ENCODE assay signal across 1 cellular context in the genomic region with DNA sequence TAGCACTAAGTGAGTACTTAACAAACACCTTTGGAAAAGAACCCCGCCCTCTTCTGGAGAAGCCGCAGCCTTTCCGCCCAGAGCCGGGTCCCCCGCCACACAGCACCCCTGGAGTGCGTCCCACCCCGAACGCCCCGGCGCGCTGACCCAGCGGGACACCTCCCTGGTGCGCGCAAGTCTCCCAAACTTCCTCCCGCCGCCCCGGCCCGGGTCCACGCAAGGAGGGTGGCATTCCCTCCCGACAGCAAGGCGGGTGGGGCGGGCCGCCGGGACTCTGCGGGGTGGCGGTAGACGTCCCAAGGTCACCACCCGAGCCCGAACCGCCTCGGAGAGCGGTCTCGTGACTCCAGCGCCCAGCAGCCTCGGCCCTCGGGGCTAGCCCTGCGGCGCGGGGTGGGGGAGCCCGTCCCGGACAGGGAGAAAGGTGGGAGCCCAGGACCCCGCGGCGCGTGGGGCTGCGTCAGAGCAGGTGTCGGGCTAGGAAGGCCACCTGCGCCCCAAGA.
TF ChIP-seq lines count a peak whose summit lies in the region.

No MANE protein-coding gene starts in this region.

TF ChIP-seq in HepG2, 621 proteins besides CTCF, POLR2A, EP300 and RAD21 (continued from another document and continues in another):
- TF ChIP-seq, protein P1, sequence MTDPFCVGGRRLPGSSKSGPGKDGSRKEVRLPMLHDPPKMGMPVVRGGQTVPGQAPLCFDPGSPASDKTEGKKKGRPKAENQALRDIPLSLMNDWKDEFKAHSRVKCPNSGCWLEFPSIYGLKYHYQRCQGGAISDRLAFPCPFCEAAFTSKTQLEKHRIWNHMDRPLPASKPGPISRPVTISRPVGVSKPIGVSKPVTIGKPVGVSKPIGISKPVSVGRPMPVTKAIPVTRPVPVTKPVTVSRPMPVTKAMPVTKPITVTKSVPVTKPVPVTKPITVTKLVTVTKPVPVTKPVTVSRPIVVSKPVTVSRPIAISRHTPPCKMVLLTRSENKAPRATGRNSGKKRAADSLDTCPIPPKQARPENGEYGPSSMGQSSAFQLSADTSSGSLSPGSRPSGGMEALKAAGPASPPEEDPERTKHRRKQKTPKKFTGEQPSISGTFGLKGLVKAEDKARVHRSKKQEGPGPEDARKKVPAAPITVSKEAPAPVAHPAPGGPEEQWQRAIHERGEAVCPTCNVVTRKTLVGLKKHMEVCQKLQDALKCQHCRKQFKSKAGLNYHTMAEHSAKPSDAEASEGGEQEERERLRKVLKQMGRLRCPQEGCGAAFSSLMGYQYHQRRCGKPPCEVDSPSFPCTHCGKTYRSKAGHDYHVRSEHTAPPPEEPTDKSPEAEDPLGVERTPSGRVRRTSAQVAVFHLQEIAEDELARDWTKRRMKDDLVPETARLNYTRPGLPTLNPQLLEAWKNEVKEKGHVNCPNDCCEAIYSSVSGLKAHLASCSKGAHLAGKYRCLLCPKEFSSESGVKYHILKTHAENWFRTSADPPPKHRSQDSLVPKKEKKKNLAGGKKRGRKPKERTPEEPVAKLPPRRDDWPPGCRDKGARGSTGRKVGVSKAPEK (CRISPR knock-in tag; IDR thresholded peaks at IDR 0.05; ENCODE audit: borderline replicate concordance): 0 out of 2 replicates have a peak, but pooled peaks have one; percentile 85
- TF ChIP-seq NFKB2 (CRISPR knock-in tag; IDR thresholded peaks at IDR 0.05; ENCODE audit: borderline replicate concordance) (peak; percentile 65; the same call in 1 of the 2 replicates), ZNF451 (CRISPR knock-in tag; IDR thresholded peaks at IDR 0.05) (no peak), ZNF550 (CRISPR knock-in tag; IDR thresholded peaks at IDR 0.05; ENCODE audit: borderline replicate concordance) (0 out of 2 replicates have a peak, but pooled peaks have one; percentile 26), ZNF546 (CRISPR knock-in tag; conservative IDR thresholded peaks at IDR 0.05) (0 out of 2 replicates have a peak, but pooled peaks have one; percentile 23), MED1 (CRISPR knock-in tag; IDR thresholded peaks at IDR 0.05) (0 out of 2 replicates have a peak, but pooled peaks have one; percentile 6), SETDB1 (CRISPR knock-in tag; IDR thresholded peaks at IDR 0.05; ENCODE audit: borderline replicate concordance) (no peak), ZNF124 (CRISPR knock-in tag; IDR thresholded peaks at IDR 0.05) (0 out of 2 replicates have a peak, but pooled peaks have one; percentile 20), LCORL (IDR thresholded peaks at IDR 0.05) (no peak), LCORL (CRISPR knock-in tag; IDR thresholded peaks at IDR 0.05) (peak; percentile 93), ZNF337 (CRISPR knock-in tag; IDR thresholded peaks at IDR 0.05; ENCODE audit: borderline replicate concordance, low read depth) (no peak; the same call in none of the 2 replicates), ELF1 (CRISPR knock-in tag; IDR thresholded peaks at IDR 0.05) (no peak), ZNF121 (CRISPR knock-in tag; IDR thresholded peaks at IDR 0.05) (0 out of 2 replicates have a peak, but pooled peaks have one; percentile 25), GABPA (IDR thresholded peaks at IDR 0.05; ENCODE audit: low read depth, low read length) (0 out of 2 replicates have a peak, but pooled peaks have one; percentile 25), GABPA (CRISPR knock-in tag; IDR thresholded peaks at IDR 0.05; ENCODE audit: low read depth) (no peak), ADNP (CRISPR knock-in tag; IDR thresholded peaks at IDR 0.05) (no peak), ZNF552 (CRISPR knock-in tag; IDR thresholded peaks at IDR 0.05; ENCODE audit: borderline replicate concordance) (no peak; the same call in 1 of the 2 replicates), KLF15 (CRISPR knock-in tag; IDR thresholded peaks at IDR 0.05; ENCODE audit: borderline replicate concordance) (no peak), RXRB (CRISPR knock-in tag; IDR thresholded peaks at IDR 0.05; ENCODE audit: borderline replicate concordance) (0 out of 2 replicates have a peak, but pooled peaks have one; percentile 7), NCOA1 (CRISPR knock-in tag; IDR thresholded peaks at IDR 0.05) (peak; percentile 90)
- TF ChIP-seq, protein P2, sequence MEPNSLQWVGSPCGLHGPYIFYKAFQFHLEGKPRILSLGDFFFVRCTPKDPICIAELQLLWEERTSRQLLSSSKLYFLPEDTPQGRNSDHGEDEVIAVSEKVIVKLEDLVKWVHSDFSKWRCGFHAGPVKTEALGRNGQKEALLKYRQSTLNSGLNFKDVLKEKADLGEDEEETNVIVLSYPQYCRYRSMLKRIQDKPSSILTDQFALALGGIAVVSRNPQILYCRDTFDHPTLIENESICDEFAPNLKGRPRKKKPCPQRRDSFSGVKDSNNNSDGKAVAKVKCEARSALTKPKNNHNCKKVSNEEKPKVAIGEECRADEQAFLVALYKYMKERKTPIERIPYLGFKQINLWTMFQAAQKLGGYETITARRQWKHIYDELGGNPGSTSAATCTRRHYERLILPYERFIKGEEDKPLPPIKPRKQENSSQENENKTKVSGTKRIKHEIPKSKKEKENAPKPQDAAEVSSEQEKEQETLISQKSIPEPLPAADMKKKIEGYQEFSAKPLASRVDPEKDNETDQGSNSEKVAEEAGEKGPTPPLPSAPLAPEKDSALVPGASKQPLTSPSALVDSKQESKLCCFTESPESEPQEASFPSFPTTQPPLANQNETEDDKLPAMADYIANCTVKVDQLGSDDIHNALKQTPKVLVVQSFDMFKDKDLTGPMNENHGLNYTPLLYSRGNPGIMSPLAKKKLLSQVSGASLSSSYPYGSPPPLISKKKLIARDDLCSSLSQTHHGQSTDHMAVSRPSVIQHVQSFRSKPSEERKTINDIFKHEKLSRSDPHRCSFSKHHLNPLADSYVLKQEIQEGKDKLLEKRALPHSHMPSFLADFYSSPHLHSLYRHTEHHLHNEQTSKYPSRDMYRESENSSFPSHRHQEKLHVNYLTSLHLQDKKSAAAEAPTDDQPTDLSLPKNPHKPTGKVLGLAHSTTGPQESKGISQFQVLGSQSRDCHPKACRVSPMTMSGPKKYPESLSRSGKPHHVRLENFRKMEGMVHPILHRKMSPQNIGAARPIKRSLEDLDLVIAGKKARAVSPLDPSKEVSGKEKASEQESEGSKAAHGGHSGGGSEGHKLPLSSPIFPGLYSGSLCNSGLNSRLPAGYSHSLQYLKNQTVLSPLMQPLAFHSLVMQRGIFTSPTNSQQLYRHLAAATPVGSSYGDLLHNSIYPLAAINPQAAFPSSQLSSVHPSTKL (CRISPR knock-in tag; IDR thresholded peaks at IDR 0.05): 0 out of 2 replicates have a peak, but pooled peaks have one; percentile 53
- TF ChIP-seq, protein P3, sequence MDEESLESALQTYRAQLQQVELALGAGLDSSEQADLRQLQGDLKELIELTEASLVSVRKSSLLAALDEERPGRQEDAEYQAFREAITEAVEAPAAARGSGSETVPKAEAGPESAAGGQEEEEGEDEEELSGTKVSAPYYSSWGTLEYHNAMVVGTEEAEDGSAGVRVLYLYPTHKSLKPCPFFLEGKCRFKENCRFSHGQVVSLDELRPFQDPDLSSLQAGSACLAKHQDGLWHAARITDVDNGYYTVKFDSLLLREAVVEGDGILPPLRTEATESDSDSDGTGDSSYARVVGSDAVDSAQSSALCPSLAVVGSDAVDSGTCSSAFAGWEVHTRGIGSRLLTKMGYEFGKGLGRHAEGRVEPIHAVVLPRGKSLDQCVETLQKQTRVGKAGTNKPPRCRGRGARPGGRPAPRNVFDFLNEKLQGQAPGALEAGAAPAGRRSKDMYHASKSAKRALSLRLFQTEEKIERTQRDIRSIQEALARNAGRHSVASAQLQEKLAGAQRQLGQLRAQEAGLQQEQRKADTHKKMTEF (CRISPR knock-in tag; IDR thresholded peaks at IDR 0.05): no peak
- TF ChIP-seq, protein P4, sequence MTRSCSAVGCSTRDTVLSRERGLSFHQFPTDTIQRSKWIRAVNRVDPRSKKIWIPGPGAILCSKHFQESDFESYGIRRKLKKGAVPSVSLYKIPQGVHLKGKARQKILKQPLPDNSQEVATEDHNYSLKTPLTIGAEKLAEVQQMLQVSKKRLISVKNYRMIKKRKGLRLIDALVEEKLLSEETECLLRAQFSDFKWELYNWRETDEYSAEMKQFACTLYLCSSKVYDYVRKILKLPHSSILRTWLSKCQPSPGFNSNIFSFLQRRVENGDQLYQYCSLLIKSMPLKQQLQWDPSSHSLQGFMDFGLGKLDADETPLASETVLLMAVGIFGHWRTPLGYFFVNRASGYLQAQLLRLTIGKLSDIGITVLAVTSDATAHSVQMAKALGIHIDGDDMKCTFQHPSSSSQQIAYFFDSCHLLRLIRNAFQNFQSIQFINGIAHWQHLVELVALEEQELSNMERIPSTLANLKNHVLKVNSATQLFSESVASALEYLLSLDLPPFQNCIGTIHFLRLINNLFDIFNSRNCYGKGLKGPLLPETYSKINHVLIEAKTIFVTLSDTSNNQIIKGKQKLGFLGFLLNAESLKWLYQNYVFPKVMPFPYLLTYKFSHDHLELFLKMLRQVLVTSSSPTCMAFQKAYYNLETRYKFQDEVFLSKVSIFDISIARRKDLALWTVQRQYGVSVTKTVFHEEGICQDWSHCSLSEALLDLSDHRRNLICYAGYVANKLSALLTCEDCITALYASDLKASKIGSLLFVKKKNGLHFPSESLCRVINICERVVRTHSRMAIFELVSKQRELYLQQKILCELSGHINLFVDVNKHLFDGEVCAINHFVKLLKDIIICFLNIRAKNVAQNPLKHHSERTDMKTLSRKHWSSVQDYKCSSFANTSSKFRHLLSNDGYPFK (CRISPR knock-in tag; IDR thresholded peaks at IDR 0.05; ENCODE audit: borderline replicate concordance): peak; percentile 72; the same call in 1 of the 2 replicates
- TF ChIP-seq, protein P5, sequence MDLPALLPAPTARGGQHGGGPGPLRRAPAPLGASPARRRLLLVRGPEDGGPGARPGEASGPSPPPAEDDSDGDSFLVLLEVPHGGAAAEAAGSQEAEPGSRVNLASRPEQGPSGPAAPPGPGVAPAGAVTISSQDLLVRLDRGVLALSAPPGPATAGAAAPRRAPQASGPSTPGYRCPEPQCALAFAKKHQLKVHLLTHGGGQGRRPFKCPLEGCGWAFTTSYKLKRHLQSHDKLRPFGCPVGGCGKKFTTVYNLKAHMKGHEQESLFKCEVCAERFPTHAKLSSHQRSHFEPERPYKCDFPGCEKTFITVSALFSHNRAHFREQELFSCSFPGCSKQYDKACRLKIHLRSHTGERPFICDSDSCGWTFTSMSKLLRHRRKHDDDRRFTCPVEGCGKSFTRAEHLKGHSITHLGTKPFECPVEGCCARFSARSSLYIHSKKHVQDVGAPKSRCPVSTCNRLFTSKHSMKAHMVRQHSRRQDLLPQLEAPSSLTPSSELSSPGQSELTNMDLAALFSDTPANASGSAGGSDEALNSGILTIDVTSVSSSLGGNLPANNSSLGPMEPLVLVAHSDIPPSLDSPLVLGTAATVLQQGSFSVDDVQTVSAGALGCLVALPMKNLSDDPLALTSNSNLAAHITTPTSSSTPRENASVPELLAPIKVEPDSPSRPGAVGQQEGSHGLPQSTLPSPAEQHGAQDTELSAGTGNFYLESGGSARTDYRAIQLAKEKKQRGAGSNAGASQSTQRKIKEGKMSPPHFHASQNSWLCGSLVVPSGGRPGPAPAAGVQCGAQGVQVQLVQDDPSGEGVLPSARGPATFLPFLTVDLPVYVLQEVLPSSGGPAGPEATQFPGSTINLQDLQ (CRISPR knock-in tag; IDR thresholded peaks at IDR 0.05): peak; percentile 93
- TF ChIP-seq, protein P6, sequence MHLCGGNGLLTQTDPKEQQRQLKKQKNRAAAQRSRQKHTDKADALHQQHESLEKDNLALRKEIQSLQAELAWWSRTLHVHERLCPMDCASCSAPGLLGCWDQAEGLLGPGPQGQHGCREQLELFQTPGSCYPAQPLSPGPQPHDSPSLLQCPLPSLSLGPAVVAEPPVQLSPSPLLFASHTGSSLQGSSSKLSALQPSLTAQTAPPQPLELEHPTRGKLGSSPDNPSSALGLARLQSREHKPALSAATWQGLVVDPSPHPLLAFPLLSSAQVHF (CRISPR knock-in tag; IDR thresholded peaks at IDR 0.05): peak; percentile 56; the same call in 1 of the 2 replicates
- TF ChIP-seq, protein P7, sequence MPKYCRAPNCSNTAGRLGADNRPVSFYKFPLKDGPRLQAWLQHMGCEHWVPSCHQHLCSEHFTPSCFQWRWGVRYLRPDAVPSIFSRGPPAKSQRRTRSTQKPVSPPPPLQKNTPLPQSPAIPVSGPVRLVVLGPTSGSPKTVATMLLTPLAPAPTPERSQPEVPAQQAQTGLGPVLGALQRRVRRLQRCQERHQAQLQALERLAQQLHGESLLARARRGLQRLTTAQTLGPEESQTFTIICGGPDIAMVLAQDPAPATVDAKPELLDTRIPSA (CRISPR knock-in tag; IDR thresholded peaks at IDR 0.05; ENCODE audit: borderline replicate concordance): 0 out of 2 replicates have a peak, but pooled peaks have one; percentile 27
- TF ChIP-seq, protein P8, sequence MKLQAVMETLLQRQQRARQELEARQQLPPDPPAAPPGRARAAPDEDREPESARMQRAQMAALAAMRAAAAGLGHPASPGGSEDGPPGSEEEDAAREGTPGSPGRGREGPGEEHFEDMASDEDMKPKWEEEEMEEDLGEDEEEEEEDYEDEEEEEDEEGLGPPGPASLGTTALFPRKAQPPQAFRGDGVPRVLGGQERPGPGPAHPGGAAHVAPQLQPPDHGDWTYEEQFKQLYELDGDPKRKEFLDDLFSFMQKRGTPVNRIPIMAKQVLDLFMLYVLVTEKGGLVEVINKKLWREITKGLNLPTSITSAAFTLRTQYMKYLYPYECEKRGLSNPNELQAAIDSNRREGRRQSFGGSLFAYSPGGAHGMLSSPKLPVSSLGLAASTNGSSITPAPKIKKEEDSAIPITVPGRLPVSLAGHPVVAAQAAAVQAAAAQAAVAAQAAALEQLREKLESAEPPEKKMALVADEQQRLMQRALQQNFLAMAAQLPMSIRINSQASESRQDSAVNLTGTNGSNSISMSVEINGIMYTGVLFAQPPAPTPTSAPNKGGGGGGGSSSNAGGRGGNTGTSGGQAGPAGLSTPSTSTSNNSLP (IDR thresholded peaks at IDR 0.05; ENCODE audit: low read depth, low read length): no peak
- TF ChIP-seq, protein P9, sequence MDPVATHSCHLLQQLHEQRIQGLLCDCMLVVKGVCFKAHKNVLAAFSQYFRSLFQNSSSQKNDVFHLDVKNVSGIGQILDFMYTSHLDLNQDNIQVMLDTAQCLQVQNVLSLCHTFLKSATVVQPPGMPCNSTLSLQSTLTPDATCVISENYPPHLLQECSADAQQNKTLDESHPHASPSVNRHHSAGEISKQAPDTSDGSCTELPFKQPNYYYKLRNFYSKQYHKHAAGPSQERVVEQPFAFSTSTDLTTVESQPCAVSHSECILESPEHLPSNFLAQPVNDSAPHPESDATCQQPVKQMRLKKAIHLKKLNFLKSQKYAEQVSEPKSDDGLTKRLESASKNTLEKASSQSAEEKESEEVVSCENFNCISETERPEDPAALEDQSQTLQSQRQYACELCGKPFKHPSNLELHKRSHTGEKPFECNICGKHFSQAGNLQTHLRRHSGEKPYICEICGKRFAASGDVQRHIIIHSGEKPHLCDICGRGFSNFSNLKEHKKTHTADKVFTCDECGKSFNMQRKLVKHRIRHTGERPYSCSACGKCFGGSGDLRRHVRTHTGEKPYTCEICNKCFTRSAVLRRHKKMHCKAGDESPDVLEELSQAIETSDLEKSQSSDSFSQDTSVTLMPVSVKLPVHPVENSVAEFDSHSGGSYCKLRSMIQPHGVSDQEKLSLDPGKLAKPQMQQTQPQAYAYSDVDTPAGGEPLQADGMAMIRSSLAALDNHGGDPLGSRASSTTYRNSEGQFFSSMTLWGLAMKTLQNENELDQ (CRISPR knock-in tag; IDR thresholded peaks at IDR 0.05; ENCODE audit: borderline replicate concordance): no peak
